Comparison of ENCODE assay signal across 8 cellular contexts in genomic region chr11:86456075-86456939, GRCh38.
DNase-seq lines count a peak whose midpoint lies in the region; ATAC-seq and TF ChIP-seq lines count a peak whose summit lies in the region.

No MANE protein-coding gene starts in this region.

- H3K4me1 ChIP-seq in left lung, result peaks cover 4 to 15% of the 10 kb centered on the region in 2 donors

- H3K4me3 ChIP-seq in AG09309 (ENCODE audit: control insufficient read depth, low read depth, low read length) (no peak overlapping the region), left lung (no peak overlapping the region)

- H3K27ac ChIP-seq in left lung, result no peak overlapping the region

- H3K36me3 ChIP-seq in left lung, result no peaks in the 10 kb centered on the region

- H3K9me3 ChIP-seq in left lung, result no peaks in the 10 kb centered on the region

- peak; percentile 86 for ATAC-seq in GM18867 (IDR thresholded peaks at IDR 0.05; ENCODE audit: unreplicated experiment)
- peak; percentile 70 for ATAC-seq in HG03135 (IDR thresholded peaks at IDR 0.05; ENCODE audit: unreplicated experiment)
- ATAC-seq in activated CD4-positive, CD25-positive, alpha-beta regulatory T cell treated with anti-CD3 and anti-CD28 coated beads, Interleukin-2, amount 50 U/mL, for 24 hours, result peak; percentile 65 to 79
- peak; percentile 89 for ATAC-seq in left lung

- DNase-seq in AG09309 (ENCODE audit: low read depth) (peak; percentile 27), NCI-H2227 (lab: John Stamatoyannopoulos, UW; ENCODE audit: unreplicated experiment) (peak; percentile 85), cerebellar cortex (ENCODE audit: low spot score) (peak; percentile 86), left lung (peak; percentile 73 to 81)
- peak; percentile 13 to 69 (median 38) for DNase-seq in stimulated activated CD4-positive, alpha-beta T cell treated with anti-CD3 and anti-CD28 coated beads, TNF-alpha, amount 100 ng/mL, for 1 hour (ENCODE audit: low read depth in 3 of 3, low spot score in 1 of 3)

- peak; percentile 92 for TF ChIP-seq CTCF in AG09309 (IDR thresholded peaks at IDR 0.05; ENCODE audit: control insufficient read depth, insufficient read depth, low read depth, low read length, missing control alignments)
- TF ChIP-seq CTCF in left lung (IDR thresholded peaks at IDR 0.05), result peak; percentile 92 to 93

- intact Hi-C loops in left lung (cut with DNase I), result loop anchor here in 1 of 2 donors (5.0 to 10.0 kb wide), 2 partner anchors 158 to 361 kb away; no protein-coding TSS in a partner anchor

- H3K27me3 ChIP-seq in left lung, result no peaks in the 10 kb centered on the region

Comparison
In these comparisons a context has a peak if more than half of its experiments do, and no peak if none do; other contexts are left out.
1. DNase-seq: peak in every context shown above with its lines; median percentile 86 in cerebellar cortex; 85 in NCI-H2227; 77 in left lung; 38 in stimulated activated CD4-positive, alpha-beta T cell treated with anti-CD3 and anti-CD28 coated beads, TNF-alpha, amount 100 ng/mL, for 1 hour; 27 in AG09309.